ENCODE assay signal across 9 cellular contexts in genomic region chr10:88553116-88553752, GRCh38. TPM values are rescaled to one million over a fixed set of nuclear protein-coding genes. Genes with fewer than 3 reads are reported as not detected.
DNase-seq lines count a peak whose midpoint lies in the region; ATAC-seq and TF ChIP-seq lines count a peak whose summit lies in the region.
"Had no signal": no experiment of that assay in that cellular context is flagged by ENCODE, and none has a peak within 500 bp of the region (broad histone marks: within the 10 kb centered on the region; RNA-seq: fewer than 3 reads in every experiment).

No MANE protein-coding gene starts in this region.

- intact Hi-C loops in heart left ventricle (cut with DNase I) = loop anchor here in 9 of 10 donors (2.0 to 10.0 kb wide), 12 partner anchors 81 to 896 kb away; partner anchors contain the start of genes KLLN (in 1 of the 9), PAPSS2 (in 1 of the 9) and PTEN (in 1 of the 9)

- H3K4me3 Mint-ChIP-seq in activated naive CD8-positive, alpha-beta T cell treated with anti-CD3 and anti-CD28 coated beads, Interleukin-2, amount 50 U/mL, for 24 hours = no peak overlapping the region

- H3K27me3 ChIP-seq in heart left ventricle = no peaks in the 10 kb centered on the region

- no peaks in the 10 kb centered on the region for H3K36me3 ChIP-seq in heart left ventricle

- H3K4me1 ChIP-seq in heart left ventricle = peaks cover 0 to 2% (median 0%) of the 10 kb centered on the region in 12 donors

- H3K36me3 Mint-ChIP-seq in activated naive CD8-positive, alpha-beta T cell treated with anti-CD3 and anti-CD28 coated beads, Interleukin-2, amount 50 U/mL, for 24 hours (ENCODE audit: low read depth) = no peaks in the 10 kb centered on the region

- no peaks in the 10 kb centered on the region for H3K9me3 ChIP-seq in heart left ventricle

- peaks cover 5% of the 10 kb centered on the region for H3K4me1 Mint-ChIP-seq in activated naive CD8-positive, alpha-beta T cell treated with anti-CD3 and anti-CD28 coated beads, Interleukin-2, amount 50 U/mL, for 24 hours

- no peak overlapping the region for H3K4me3 ChIP-seq in heart left ventricle

- TF ChIP-seq CTCF in heart left ventricle (IDR thresholded peaks at IDR 0.05) = peak; percentile 58 to 85 (median 70)

- 60 to 69% (median 62%) methylated on average over 2 of the region's 2 CpGs for WGBS in heart left ventricle, 4 donors

- H3K27me3 Mint-ChIP-seq in activated naive CD8-positive, alpha-beta T cell treated with anti-CD3 and anti-CD28 coated beads, Interleukin-2, amount 50 U/mL, for 24 hours = no peaks in the 10 kb centered on the region

- peak; percentile 80 for ATAC-seq in GM19395 (IDR thresholded peaks at IDR 0.05; ENCODE audit: unreplicated experiment)
- ATAC-seq in HG03571 (IDR thresholded peaks at IDR 0.05; ENCODE audit: unreplicated experiment) = peak; percentile 61
- ATAC-seq in activated naive CD8-positive, alpha-beta T cell treated with anti-CD3 and anti-CD28 coated beads, Interleukin-2, amount 50 U/mL, for 24 hours = peak; percentile 86
- ATAC-seq in heart left ventricle = peak; percentile 88 to 96 (median 90)
- ATAC-seq in GM18517 (IDR thresholded peaks at IDR 0.05; ENCODE audit: unreplicated experiment) = no peak

- H3K27ac ChIP-seq in heart left ventricle = no peak overlapping the region

- peak; percentile 60 for DNase-seq in DMS 273 (lab: John Stamatoyannopoulos, UW; ENCODE audit: unreplicated experiment)
- peak; percentile 82 for DNase-seq in OCI-M1 (lab: John Stamatoyannopoulos, UW)
- DNase-seq in activated naive CD8-positive, alpha-beta T cell treated with anti-CD3 and anti-CD28 coated beads, Interleukin-2, amount 50 U/mL, for 24 hours = peak; percentile 16
- peak in 4 of 5 donors; percentile 29 to 47 (median 40) for DNase-seq in heart left ventricle
- peak; percentile 20 for DNase-seq in pulmonary artery endothelial cell (ENCODE audit: low read depth, low spot score)

- no peak overlapping the region for H3K27ac Mint-ChIP-seq in activated naive CD8-positive, alpha-beta T cell treated with anti-CD3 and anti-CD28 coated beads, Interleukin-2, amount 50 U/mL, for 24 hours

- TF ChIP-seq POLR2A in heart left ventricle (IDR thresholded peaks at IDR 0.05) = no peak

- H3K9me3 Mint-ChIP-seq in activated naive CD8-positive, alpha-beta T cell treated with anti-CD3 and anti-CD28 coated beads, Interleukin-2, amount 50 U/mL, for 24 hours = no peaks in the 10 kb centered on the region

RNA-seq across cellular contexts. Expression of gene RNLS, which starts 29.9 kb away (rescaled TPM):
- total RNA-seq in heart left ventricle (10 to 100 TPM in 7 of 9 donors, 1 to 10 TPM in 2; 8.7 to 30.7 (median 16.7) TPM), pulmonary artery endothelial cell (2.2 and 7.1 TPM in 2 replicates)
- polyA plus RNA-seq in heart left ventricle = 1 to 10 TPM; 6.6 to 6.8 TPM

RNA-seq across cellular contexts. Expression of gene LIPJ, which starts 33.3 kb away (rescaled TPM):
- total RNA-seq in heart left ventricle (not detected), pulmonary artery endothelial cell (0.21 TPM in 1 of 2 replicates, not detected in the other)
- polyA plus RNA-seq in heart left ventricle = under 1 TPM in 1 of 2 donors, not detected in 1; 0.03 TPM
- total RNA-seq: activated CD8-positive, alpha-beta memory T cell treated with anti-CD3 and anti-CD28 coated beads for 36 hours had no signal

Comparison
In these comparisons a context has a peak if more than half of its experiments do, and no peak if none do; other contexts are left out.
1. DNase-seq: peak in every context shown above with its lines; median percentile 82 in OCI-M1; 60 in DMS 273; 40 in heart left ventricle; 20 in pulmonary artery endothelial cell; 16 in activated naive CD8-positive, alpha-beta T cell treated with anti-CD3 and anti-CD28 coated beads, Interleukin-2, amount 50 U/mL, for 24 hours.